In the genomic region with DNA sequence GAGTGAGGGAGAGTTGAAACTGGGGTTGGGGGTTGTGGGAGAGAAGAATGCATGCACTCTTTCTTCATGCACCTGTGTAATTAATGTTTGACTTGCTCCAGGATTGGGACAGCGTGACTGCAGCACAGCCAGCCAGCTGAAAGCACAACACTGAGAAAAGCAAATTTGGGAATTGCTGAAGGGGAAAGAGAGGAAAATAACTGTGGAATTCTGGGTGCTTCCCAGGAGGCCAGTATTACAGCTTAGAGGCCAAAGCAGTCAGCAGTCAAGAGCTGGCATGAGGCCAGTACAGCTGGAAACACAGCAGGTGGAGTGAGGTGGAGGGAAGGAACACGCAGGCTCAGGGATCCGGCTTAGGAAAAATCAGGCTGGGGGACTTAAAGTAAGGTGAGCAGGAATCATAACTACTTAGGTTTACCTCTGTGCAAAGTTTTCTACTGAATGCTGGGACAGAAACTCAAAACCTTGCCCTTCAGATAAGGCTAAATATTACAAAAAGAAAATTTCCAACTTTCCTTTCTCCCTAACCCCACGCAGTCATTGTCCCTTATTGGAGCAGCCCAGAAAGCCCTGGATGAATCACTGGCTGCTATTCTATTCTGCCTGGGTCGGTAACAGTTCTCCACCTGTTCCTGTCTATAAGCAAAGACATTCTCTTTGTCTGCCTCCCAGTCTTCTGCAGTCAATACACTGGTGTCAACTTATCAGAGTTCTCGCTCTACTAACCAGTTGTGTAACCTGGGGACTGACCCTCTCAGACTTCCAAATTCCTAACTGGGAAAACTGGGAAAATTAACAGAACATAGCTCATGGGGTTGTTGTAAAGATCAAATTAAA, we compare ENCODE assay signal across 11 cellular contexts.
DNase-seq lines count a peak whose midpoint lies in the region; FAIRE-seq and TF ChIP-seq lines count a peak whose summit lies in the region.
"Had no signal": no experiment of that assay in that cellular context is flagged by ENCODE, and none has a peak within 500 bp of the region (broad histone marks: within the 10 kb centered on the region; RNA-seq: fewer than 3 reads in every experiment).

No MANE protein-coding gene starts in this region.

- DNase-seq in NCI-H128 (lab: John Stamatoyannopoulos, UW; ENCODE audit: unreplicated experiment), result peak; percentile 6
- DNase-seq in Peyer's patch, result peak in 2 of 3 donors; percentile 56 to 58
- DNase-seq in small intestine, result peak; percentile 62
- DNase-seq in GM12892 (ENCODE audit: insufficient read length), result no peak
- DNase-seq in Kasumi-1 (lab: John Stamatoyannopoulos, UW), result no peak
- DNase-seq in inferior parietal cortex (ENCODE audit: extremely low spot score), result no peak
- no peak for DNase-seq in activated CD4-positive, alpha-beta T cell treated with anti-CD3 and anti-CD28 coated beads for 1 hour
- DNase-seq: activated CD8-positive, alpha-beta memory T cell treated with anti-CD3 and anti-CD28 coated beads, Interleukin-2, amount 50 U/mL, for 48 hours; GF-D8 had no signal

- TF ChIP-seq POLR2A in Peyer's patch (IDR thresholded peaks at IDR 0.05), result no peak
- no peak for TF ChIP-seq POLR2A in GM12892 (IDR thresholded peaks at IDR 0.05; ENCODE audit: low read depth, low read length)

- no peaks in the 10 kb centered on the region for H3K36me3 ChIP-seq in Peyer's patch
- no peaks in the 10 kb centered on the region for H3K36me3 ChIP-seq in small intestine (ENCODE audit: control insufficient read depth in 2 of 2, insufficient read depth in 2 of 2, low read length in 2 of 2)

- no peak for TF ChIP-seq CTCF in Peyer's patch (IDR thresholded peaks at IDR 0.05)

- H3K27ac ChIP-seq in Peyer's patch, result no peak overlapping the region
- no peak overlapping the region for H3K27ac ChIP-seq in small intestine (ENCODE audit: low read depth in 1 of 2, low read length in 1 of 2)
- H3K27ac ChIP-seq: parathyroid adenoma had no signal

- H3K27me3 ChIP-seq in Peyer's patch (no peaks in the 10 kb centered on the region), small intestine (ENCODE audit: control insufficient read depth in 2 of 2, insufficient read depth in 2 of 2, low read length in 2 of 2) (no peaks in the 10 kb centered on the region)

- WGBS in small intestine, 3 donors, result 23 to 50% (median 37%) methylated on average over 6 of the region's 6 CpGs

- H3K4me1 ChIP-seq in Peyer's patch (no peaks in the 10 kb centered on the region), small intestine (ENCODE audit: control insufficient read depth in 2 of 2, insufficient read depth in 1 of 2, low read depth in 1 of 2, low read length in 1 of 2) (no peaks in the 10 kb centered on the region)
- H3K4me1 ChIP-seq: parathyroid adenoma had no signal

- H3K4me3 ChIP-seq in Peyer's patch (no peak overlapping the region), small intestine (ENCODE audit: low read depth in 1 of 2, low read length in 2 of 2) (no peak overlapping the region)

- FAIRE-seq in islet of Langerhans (lab: Jason Lieb, UNC) (peak; percentile 77), small intestine (lab: Jason Lieb, UNC) (no peak), GM12892 (lab: Jason Lieb, UNC) (no peak)

- no peaks in the 10 kb centered on the region for H3K9me3 ChIP-seq in Peyer's patch
- no peaks in the 10 kb centered on the region for H3K9me3 ChIP-seq in small intestine (ENCODE audit: control insufficient read depth, low read depth)

Comparison
In these comparisons a context has a peak if more than half of its experiments do, and no peak if none do; other contexts are left out.
1. DNase-seq: peak in NCI-H128 (single experiment), Peyer's patch (2 of 3) and small intestine (single experiment); none in GM12892 (single experiment), Kasumi-1 (0 of 2), inferior parietal cortex (single experiment) and activated CD4-positive, alpha-beta T cell treated with anti-CD3 and anti-CD28 coated beads for 1 hour (single experiment).